10 cellular contexts compared by ENCODE assay signal in the genomic region with DNA sequence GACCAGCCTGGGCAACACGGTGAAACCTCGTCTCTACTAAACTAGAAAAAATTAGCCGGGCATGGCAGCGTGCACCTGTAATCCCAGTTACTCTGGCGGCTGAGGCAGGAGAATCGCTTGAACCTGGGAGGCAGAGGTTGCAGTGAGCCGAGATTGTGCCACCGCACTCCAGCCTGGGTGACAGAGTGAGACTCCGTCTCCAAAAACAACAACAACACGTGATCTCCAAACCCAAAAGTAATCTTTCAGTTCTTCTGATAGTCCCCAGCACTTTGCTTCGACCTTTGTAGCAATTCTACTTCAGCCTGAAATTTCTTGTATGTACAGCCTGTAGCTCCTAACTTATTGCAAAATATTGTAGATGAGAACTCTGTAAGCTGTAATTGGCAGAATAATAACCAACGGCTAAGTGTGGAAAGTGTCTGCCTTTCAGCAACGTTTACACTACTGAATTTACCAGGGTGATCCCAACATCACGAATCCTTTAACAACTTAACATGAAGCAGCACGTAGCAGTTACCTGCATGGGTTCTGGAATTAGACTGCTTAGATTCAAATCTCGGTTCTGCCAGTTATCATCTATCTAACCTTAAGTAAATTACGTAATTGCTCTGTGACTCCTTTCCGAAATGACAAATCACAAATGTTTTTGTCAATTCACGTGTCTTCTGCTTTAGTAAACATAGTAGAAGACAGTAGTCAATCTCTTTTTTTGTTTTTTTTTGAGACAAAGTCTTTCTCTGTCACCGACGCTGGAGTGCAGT. TPM values are rescaled to one million over a fixed set of nuclear protein-coding genes. Genes with fewer than 3 reads are reported as not detected.
DNase-seq lines count a peak whose midpoint lies in the region; ATAC-seq and TF ChIP-seq lines count a peak whose summit lies in the region.
"Not testable (repeated sequence)": the region's sequence is repeated elsewhere in the genome, so short reads cannot be mapped to it uniquely, and the experiment has no call there.
"Had no signal": no experiment of that assay in that cellular context is flagged by ENCODE, and none has a peak within 500 bp of the region (broad histone marks: within the 10 kb centered on the region; RNA-seq: fewer than 3 reads in every experiment).

No MANE protein-coding gene starts in this region.

- peak overlapping the region; percentile 25 for H3K4me3 Mint-ChIP-seq in T-helper 17 cell
- H3K4me3 Mint-ChIP-seq in activated naive CD4-positive, alpha-beta T cell treated with anti-CD3 and anti-CD28 coated beads for 36 hours, result peak overlapping the region; percentile 99
- peak overlapping the region; percentile 90 to 95 for H3K4me3 Mint-ChIP-seq in effector memory CD8-positive, alpha-beta T cell
- peak overlapping the region; percentile 78 for H3K4me3 Mint-ChIP-seq in memory B cell

- not testable (repeated sequence) for H3K36me3 Mint-ChIP-seq in T-helper 17 cell (ENCODE audit: low read depth); activated naive CD4-positive, alpha-beta T cell treated with anti-CD3 and anti-CD28 coated beads for 36 hours (ENCODE audit: low read depth); memory B cell
- H3K36me3 Mint-ChIP-seq in effector memory CD8-positive, alpha-beta T cell (ENCODE audit: insufficient read depth), result peaks cover 18% of the 10 kb centered on the region

- H4K20me1 ChIP-seq in DOHH2 (ENCODE audit: control insufficient read depth, insufficient read depth, low read depth, low read length), result not testable (repeated sequence)

- H3K4me3 ChIP-seq in DOHH2 (ENCODE audit: low read length), result peak overlapping the region; percentile 82

- ATAC-seq in T-helper 17 cell; effector memory CD8-positive, alpha-beta T cell (replicated peaks); memory B cell (ENCODE audit: low read depth): not testable (repeated sequence)

- not testable (repeated sequence) for H3K27me3 ChIP-seq in DOHH2 (ENCODE audit: control insufficient read depth, low read length)

- not testable (repeated sequence) for H3K9me3 ChIP-seq in DOHH2 (ENCODE audit: control insufficient read depth, insufficient read depth, low read length); T-helper 17 cell (ENCODE audit: control insufficient read depth, low read length, poor library complexity, severe bottlenecking)

- CTCF ChIA-PET in activated naive CD4-positive, alpha-beta T cell treated with anti-CD3 and anti-CD28 coated beads for 36 hours (lab: Charles Lee), result interaction anchor here (0.7 to 1.1 kb wide), 2 partner anchors 40 to 68 kb away, joined by 3 read pairs; no protein-coding TSS in a partner anchor

- H3K27me3 Mint-ChIP-seq in T-helper 17 cell; activated naive CD4-positive, alpha-beta T cell treated with anti-CD3 and anti-CD28 coated beads for 36 hours (ENCODE audit: low read depth); effector memory CD8-positive, alpha-beta T cell; memory B cell: not testable (repeated sequence)

- H3K4me1 Mint-ChIP-seq in T-helper 17 cell; activated naive CD4-positive, alpha-beta T cell treated with anti-CD3 and anti-CD28 coated beads for 36 hours (ENCODE audit: low read depth); memory B cell: not testable (repeated sequence)
- H3K4me1 Mint-ChIP-seq in effector memory CD8-positive, alpha-beta T cell (ENCODE audit: low read depth in 2 of 2), result peaks cover 6 to 10% of the 10 kb centered on the region in 2 donors

- H3K79me2 ChIP-seq in DOHH2 (ENCODE audit: control insufficient read depth, low read length), result not testable (repeated sequence)

- DNase-seq in NCI-H146 (lab: John Stamatoyannopoulos, UW) (peak; percentile 8), putamen (ENCODE audit: low spot score) (peak; percentile 17)
- not testable (repeated sequence) for DNase-seq in T-helper 17 cell; activated naive CD4-positive, alpha-beta T cell treated with anti-CD3 and anti-CD28 coated beads for 36 hours; effector memory CD8-positive, alpha-beta T cell; memory B cell (ENCODE audit: low spot score in 2 of 2)

- intact Hi-C loops in activated naive CD4-positive, alpha-beta T cell treated with anti-CD3 and anti-CD28 coated beads for 36 hours (cut with micrococcal nuclease), result not testable (repeated sequence)

- H3K27ac Mint-ChIP-seq in T-helper 17 cell, result peak overlapping the region; percentile 97
- H3K27ac Mint-ChIP-seq in activated naive CD4-positive, alpha-beta T cell treated with anti-CD3 and anti-CD28 coated beads for 36 hours, result peak overlapping the region; percentile 94
- not testable (repeated sequence) for H3K27ac Mint-ChIP-seq in effector memory CD8-positive, alpha-beta T cell; memory B cell

- H3K36me3 ChIP-seq in DOHH2 (ENCODE audit: control insufficient read depth, low read length), result not testable (repeated sequence)

- TF ChIP-seq CTCF in DOHH2 (IDR thresholded peaks at IDR 0.05; ENCODE audit: low read depth, low read length, poor library complexity, severe bottlenecking), result not testable (repeated sequence)

- H3K9me3 Mint-ChIP-seq in activated naive CD4-positive, alpha-beta T cell treated with anti-CD3 and anti-CD28 coated beads for 36 hours; effector memory CD8-positive, alpha-beta T cell; memory B cell: not testable (repeated sequence)

- H3K9me2 ChIP-seq in DOHH2 (replicated peaks; ENCODE audit: control insufficient read depth, low read length), result not testable (repeated sequence)

- not testable (repeated sequence) for H3K4me1 ChIP-seq in DOHH2 (ENCODE audit: control insufficient read depth, low read length)

- not testable (repeated sequence) for H3K27ac ChIP-seq in DOHH2 (ENCODE audit: low read depth, low read length)

- H3K4me2 ChIP-seq in DOHH2 (ENCODE audit: low read length), result peak overlapping the region; percentile 43

- not testable (repeated sequence) for H3F3A ChIP-seq in DOHH2 (ENCODE audit: control insufficient read depth, insufficient read depth)

RNA-seq across cellular contexts. Expression of a gene that starts 1.2 kb away (rescaled TPM):
- total RNA-seq in T-helper 17 cell, result 10 to 100 TPM; 17.4 to 17.7 TPM
- 10 to 100 TPM; 55.5 to 60.8 TPM for total RNA-seq in activated naive CD4-positive, alpha-beta T cell treated with anti-CD3 and anti-CD28 coated beads for 36 hours

RNA-seq across cellular contexts. Expression of a gene that starts 48.0 kb away (rescaled TPM):
- total RNA-seq in T-helper 17 cell, result not detected
- total RNA-seq in activated naive CD4-positive, alpha-beta T cell treated with anti-CD3 and anti-CD28 coated beads for 36 hours, result under 1 TPM; 0.02 to 0.07 TPM
- total RNA-seq: endothelial cell of umbilical vein, omental fat pad, RPMI7951 had no signal

RNA-seq across cellular contexts. Expression of a gene that starts 55.9 kb away (rescaled TPM):
- 10 to 100 TPM; 15.5 to 18.7 TPM for total RNA-seq in T-helper 17 cell
- total RNA-seq in activated naive CD4-positive, alpha-beta T cell treated with anti-CD3 and anti-CD28 coated beads for 36 hours, result 10 to 100 TPM; 22.1 to 25.1 TPM

Comparison
In these comparisons a context has a peak if more than half of its experiments do, and no peak if none do; other contexts are left out.
1. H3K4me3 Mint-ChIP-seq: peak in every context shown above with its lines; median percentile 99 in activated naive CD4-positive, alpha-beta T cell treated with anti-CD3 and anti-CD28 coated beads for 36 hours; 92 in effector memory CD8-positive, alpha-beta T cell; 78 in memory B cell; 25 in T-helper 17 cell.